Comparison of ENCODE assay signal across 27 cellular contexts in the genomic region with DNA sequence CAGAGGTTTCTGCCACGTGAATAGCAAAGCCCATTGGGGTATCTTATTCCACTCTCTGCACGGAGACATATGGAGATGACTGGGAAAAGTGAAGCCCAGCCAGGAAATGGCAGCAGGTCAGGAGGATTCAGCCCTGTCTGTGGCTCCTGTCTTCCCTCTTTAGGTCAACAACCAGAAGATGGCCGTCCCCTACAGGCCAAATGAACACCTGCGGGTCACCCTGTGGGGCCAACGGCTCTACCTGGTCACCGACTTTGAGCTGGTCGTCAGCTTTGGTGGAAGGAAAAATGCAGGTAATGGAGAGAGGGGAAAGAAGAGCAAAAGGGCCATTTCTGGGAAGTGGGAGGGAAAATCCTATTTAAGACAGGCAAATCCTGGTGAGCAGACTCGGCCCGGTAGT. TPM values are rescaled to one million over a fixed set of nuclear protein-coding genes. Genes with fewer than 3 reads are reported as not detected.
DNase-seq lines count a peak whose midpoint lies in the region; ATAC-seq and TF ChIP-seq lines count a peak whose summit lies in the region.
"Had no signal": no experiment of that assay in that cellular context is flagged by ENCODE, and none has a peak within 500 bp of the region (broad histone marks: within the 10 kb centered on the region; RNA-seq: fewer than 3 reads in every experiment).

No MANE protein-coding gene starts in this region.

- H3K36me3 ChIP-seq in HEK293 (ENCODE audit: control insufficient read depth in 2 of 2, insufficient read depth in 1 of 2, low read length in 2 of 2) = no peaks in the 10 kb centered on the region
- H3K36me3 ChIP-seq in brain microvascular endothelial cell (replicated peaks) = no peaks in the 10 kb centered on the region
- no peaks in the 10 kb centered on the region for H3K36me3 ChIP-seq in neural progenitor cell
- H3K36me3 ChIP-seq: colonic mucosa, spleen, tibial artery had no signal

- POLR2A ChIA-PET in HEK293 (lab: Yijun Ruan, JAX) = interaction anchor here (0.6 to 1.2 kb wide), 2 partner anchors 204 to 1276 kb away, joined by 3 read pairs; no protein-coding TSS in a partner anchor

- DNase-seq in ELR (ENCODE audit: low read depth) = peak; percentile 9
- DNase-seq in brain microvascular endothelial cell = no peak
- DNase-seq in neural progenitor cell (ENCODE audit: low spot score) = no peak
- DNase-seq in EL = no peak
- DNase-seq: activated CD4-positive, alpha-beta T cell treated with anti-CD3 and anti-CD28 coated beads, Interleukin-2, amount 10 ng/mL, durations not matched to agents 24 days and 14 days; colonic mucosa; COR-L47; GOT3; Karpas-422; NCI-H1092; NCI-H2081 treated with DMSO at 0.1 percent for 48 hours; spleen; stimulated activated CD4-positive, alpha-beta T cell treated with anti-CD3 and anti-CD28 coated beads, Interleukin-4, amount 100 ng/mL, for 24 hours; tibial artery had no signal

- H4K20me1 ChIP-seq in neural progenitor cell (ENCODE audit: low read depth) = no peaks in the 10 kb centered on the region

- peaks cover 8% of the 10 kb centered on the region for H3K9me3 Mint-ChIP-seq in neural progenitor cell
- H3K9me3 Mint-ChIP-seq: activated CD4-positive, alpha-beta T cell treated with anti-CD3 and anti-CD28 coated beads, Interleukin-2, amount 10 ng/mL, durations not matched to agents 24 days and 14 days; stimulated activated naive CD8-positive, alpha-beta T cell treated with anti-CD3 and anti-CD28 coated beads, Interleukin-15, Interleukin-2, amounts not matched to agents 100 ng/mL and 50 ng/mL, for 24 hours had no signal

- no peaks in the 10 kb centered on the region for H3K79me2 ChIP-seq in neural progenitor cell (ENCODE audit: low read depth)

- no peaks in the 10 kb centered on the region for H3F3A ChIP-seq in neural progenitor cell (ENCODE audit: low read depth)

- H3K9me3 ChIP-seq in HEK293 (ENCODE audit: control insufficient read depth, insufficient read depth, low read depth, low read length) (no peaks in the 10 kb centered on the region), neural progenitor cell (ENCODE audit: low read depth) (no peaks in the 10 kb centered on the region)
- H3K9me3 ChIP-seq: colonic mucosa had no signal

- no peak overlapping the region for H3K27ac ChIP-seq in HEK293 (ENCODE audit: extremely low read depth, low read depth, low read length)
- no peak overlapping the region for H3K27ac ChIP-seq in brain microvascular endothelial cell
- no peak overlapping the region for H3K27ac ChIP-seq in neural progenitor cell
- H3K27ac ChIP-seq: colonic mucosa, spleen, tibial artery had no signal

- H3K4me1 ChIP-seq in HEK293 (ENCODE audit: control insufficient read depth, insufficient read depth, low read length) (peaks cover 4% of the 10 kb centered on the region), neural progenitor cell (no peaks in the 10 kb centered on the region)
- H3K4me1 ChIP-seq: colonic mucosa, spleen, tibial artery had no signal

- H3K4me2 ChIP-seq in neural progenitor cell = no peak overlapping the region

- CTCF ChIA-PET in HEK293 (lab: Yijun Ruan, JAX) = no interaction called here

- no peaks in the 10 kb centered on the region for H3K27me3 ChIP-seq in brain microvascular endothelial cell (replicated peaks)
- no peaks in the 10 kb centered on the region for H3K27me3 ChIP-seq in neural progenitor cell
- H3K27me3 ChIP-seq: colonic mucosa had no signal

- no peak overlapping the region for H3K9ac ChIP-seq in neural progenitor cell

- no peak overlapping the region for H2AFZ ChIP-seq in neural progenitor cell (replicated peaks)

- TF ChIP-seq CTCF in HEK293 (tag by site-specific recombination; IDR thresholded peaks at IDR 0.05) (0 out of 2 replicates have a peak, but pooled peaks have one; percentile 8), brain microvascular endothelial cell (IDR thresholded peaks at IDR 0.05; ENCODE audit: low read depth, low read length, missing control alignments) (peak; percentile 39), neural progenitor cell (IDR thresholded peaks at IDR 0.05) (peak; percentile 34)

- H3K36me3 Mint-ChIP-seq in neural progenitor cell = no peaks in the 10 kb centered on the region
- H3K36me3 Mint-ChIP-seq: brain had no signal

- peaks cover 2% of the 10 kb centered on the region for H3K4me1 Mint-ChIP-seq in neural progenitor cell
- H3K4me1 Mint-ChIP-seq: activated CD4-positive, alpha-beta T cell treated with anti-CD3 and anti-CD28 coated beads, Interleukin-2, amount 10 ng/mL, durations not matched to agents 24 days and 14 days; brain had no signal

- no peak overlapping the region for H3K4me3 Mint-ChIP-seq in neural progenitor cell
- H3K4me3 Mint-ChIP-seq: activated CD4-positive, alpha-beta T cell treated with anti-CD3 and anti-CD28 coated beads, Interleukin-2, amount 10 ng/mL, durations not matched to agents 24 days and 14 days; B cell; brain; stimulated activated naive CD8-positive, alpha-beta T cell treated with anti-CD3 and anti-CD28 coated beads, Interleukin-15, Interleukin-2, amounts not matched to agents 100 ng/mL and 50 ng/mL, for 24 hours had no signal

- in situ Hi-C loops in brain microvascular endothelial cell (cut with HindIII; ENCODE audit: low pct_ligation_motif_present, low sequenced_read_pairs) = no loop called here

- H3K4me3 ChIP-seq in HEK293 (ENCODE audit: low read depth, low read length) (no peak overlapping the region), brain microvascular endothelial cell (ENCODE audit: low read depth, low read length) (no peak overlapping the region), neural progenitor cell (no peak overlapping the region)
- H3K4me3 ChIP-seq: colonic mucosa, GM12878, spleen, tibial artery had no signal

- ATAC-seq in GM21447 (IDR thresholded peaks at IDR 0.05; ENCODE audit: unreplicated experiment) (no peak), GM21737 (IDR thresholded peaks at IDR 0.05; ENCODE audit: unreplicated experiment) (no peak)
- ATAC-seq: GM12878, Right ventricle myocardium inferior had no signal

- peak overlapping the region; percentile 90 for H3K27ac Mint-ChIP-seq in neural progenitor cell
- H3K27ac Mint-ChIP-seq: activated CD4-positive, alpha-beta T cell treated with anti-CD3 and anti-CD28 coated beads, Interleukin-2, amount 10 ng/mL, durations not matched to agents 24 days and 14 days; activated T-helper 2 cell treated with anti-CD3 and anti-CD28 coated beads, Interferon-gamma antibody, Interleukin-2, Interleukin-4, amounts not matched to agents 10 μg/mL and 5 μg/mL and 100 μg/mL, durations not matched to agents 14 hours and 24 hours and 36 hours; B cell; brain; stimulated activated naive CD8-positive, alpha-beta T cell treated with anti-CD3 and anti-CD28 coated beads, Interleukin-15, Interleukin-2, amounts not matched to agents 100 ng/mL and 50 ng/mL, for 24 hours had no signal

- peaks cover 18% of the 10 kb centered on the region for H3K27me3 Mint-ChIP-seq in neural progenitor cell (ENCODE audit: insufficient read depth, low read depth)

TF ChIP-seq in HEK293, 187 proteins besides CTCF, POLR2A, EP300 and RAD21:
- TF ChIP-seq ZNF561 (tag by site-specific recombination; IDR thresholded peaks at IDR 0.05; ENCODE audit: borderline replicate concordance) (no peak), ZNF792 (tag by site-specific recombination; IDR thresholded peaks at IDR 0.05) (no peak), TRIM28 (IDR thresholded peaks at IDR 0.05; ENCODE audit: borderline replicate concordance, low read length) (no peak), ZNF558 (tag by site-specific recombination; IDR thresholded peaks at IDR 0.05) (no peak), ZNF391 (tag by site-specific recombination; IDR thresholded peaks at IDR 0.05; ENCODE audit: borderline replicate concordance, low read depth) (no peak), ZNF354C (tag by site-specific recombination; IDR thresholded peaks at IDR 0.05; ENCODE audit: borderline replicate concordance, low read depth) (no peak), ZNF37A (tag by site-specific recombination; IDR thresholded peaks at IDR 0.05) (no peak), ZNF521 (tag by site-specific recombination; IDR thresholded peaks at IDR 0.05) (no peak), ZNF10 (tag by site-specific recombination; IDR thresholded peaks at IDR 0.05) (no peak), ZNF529 (tag by site-specific recombination; IDR thresholded peaks at IDR 0.05; ENCODE audit: insufficient replicate concordance) (no peak)
- TF ChIP-seq, protein P1, sequence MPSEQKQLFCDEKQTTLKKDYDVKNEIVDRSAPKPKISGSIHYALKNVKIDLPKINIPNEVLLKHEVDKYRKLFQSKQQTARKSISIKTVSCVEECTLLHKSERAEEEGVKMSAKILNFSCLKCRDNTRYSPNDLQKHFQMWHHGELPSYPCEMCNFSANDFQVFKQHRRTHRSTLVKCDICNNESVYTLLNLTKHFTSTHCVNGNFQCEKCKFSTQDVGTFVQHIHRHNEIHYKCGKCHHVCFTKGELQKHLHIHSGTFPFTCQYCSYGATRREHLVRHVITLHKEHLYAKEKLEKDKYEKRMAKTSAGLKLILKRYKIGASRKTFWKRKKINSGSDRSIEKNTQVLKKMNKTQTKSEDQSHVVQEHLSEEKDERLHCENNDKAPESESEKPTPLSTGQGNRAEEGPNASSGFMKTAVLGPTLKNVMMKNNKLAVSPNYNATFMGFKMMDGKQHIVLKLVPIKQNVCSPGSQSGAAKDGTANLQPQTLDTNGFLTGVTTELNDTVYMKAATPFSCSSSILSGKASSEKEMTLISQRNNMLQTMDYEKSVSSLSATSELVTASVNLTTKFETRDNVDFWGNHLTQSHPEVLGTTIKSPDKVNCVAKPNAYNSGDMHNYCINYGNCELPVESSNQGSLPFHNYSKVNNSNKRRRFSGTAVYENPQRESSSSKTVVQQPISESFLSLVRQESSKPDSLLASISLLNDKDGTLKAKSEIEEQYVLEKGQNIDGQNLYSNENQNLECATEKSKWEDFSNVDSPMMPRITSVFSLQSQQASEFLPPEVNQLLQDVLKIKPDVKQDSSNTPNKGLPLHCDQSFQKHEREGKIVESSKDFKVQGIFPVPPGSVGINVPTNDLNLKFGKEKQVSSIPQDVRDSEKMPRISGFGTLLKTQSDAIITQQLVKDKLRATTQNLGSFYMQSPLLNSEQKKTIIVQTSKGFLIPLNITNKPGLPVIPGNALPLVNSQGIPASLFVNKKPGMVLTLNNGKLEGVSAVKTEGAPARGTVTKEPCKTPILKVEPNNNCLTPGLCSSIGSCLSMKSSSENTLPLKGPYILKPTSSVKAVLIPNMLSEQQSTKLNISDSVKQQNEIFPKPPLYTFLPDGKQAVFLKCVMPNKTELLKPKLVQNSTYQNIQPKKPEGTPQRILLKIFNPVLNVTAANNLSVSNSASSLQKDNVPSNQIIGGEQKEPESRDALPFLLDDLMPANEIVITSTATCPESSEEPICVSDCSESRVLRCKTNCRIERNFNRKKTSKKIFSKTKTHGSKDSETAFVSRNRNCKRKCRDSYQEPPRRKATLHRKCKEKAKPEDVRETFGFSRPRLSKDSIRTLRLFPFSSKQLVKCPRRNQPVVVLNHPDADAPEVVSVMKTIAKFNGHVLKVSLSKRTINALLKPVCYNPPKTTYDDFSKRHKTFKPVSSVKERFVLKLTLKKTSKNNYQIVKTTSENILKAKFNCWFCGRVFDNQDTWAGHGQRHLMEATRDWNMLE (tag by site-specific recombination; conservative IDR thresholded peaks at IDR 0.05; ENCODE audit: low read depth) = no peak

RNA-seq across cellular contexts. Expression of a gene that starts 38.3 kb away (rescaled TPM):
- 66.5 and 106 TPM in 2 replicates for total RNA-seq in neural progenitor cell (ENCODE audit: low replicate concordance)

RNA-seq across cellular contexts. Expression of a gene that starts 55.7 kb away (rescaled TPM):
- 0.03 TPM in 1 of 2 replicates, not detected in the other for total RNA-seq in neural progenitor cell (ENCODE audit: low replicate concordance)
- total RNA-seq: activated CD4-positive, alpha-beta T cell treated with anti-CD3 and anti-CD28 coated beads, Interleukin-2, amount 10 ng/mL, durations not matched to agents 24 days and 14 days; activated T-helper 2 cell treated with anti-CD3 and anti-CD28 coated beads, Interferon-gamma antibody, Interleukin-2, Interleukin-4, amounts not matched to agents 10 μg/mL and 5 μg/mL and 100 μg/mL, durations not matched to agents 14 hours and 24 hours and 36 hours; B cell; colonic mucosa; G401; GM12878; HT-29; renal cortical epithelial cell; Right ventricle myocardium inferior; spleen; T-helper 1 cell treated with Interleukin-12 subunit alpha and Interleukin-12 subunit beta and Interleukin-4 antibody, amounts not matched to agents 30 ng/mL and 1 ng/mL, for 36 hours had no signal
